ENCODE assay signal across 12 cellular contexts in genomic region chr15:68789041-68789920, GRCh38. TPM values are rescaled to one million over a fixed set of nuclear protein-coding genes. Genes with fewer than 3 reads are reported as not detected.
DNase-seq lines count a peak whose midpoint lies in the region; ATAC-seq and TF ChIP-seq lines count a peak whose summit lies in the region.
"Had no signal": no experiment of that assay in that cellular context is flagged by ENCODE, and none has a peak within 500 bp of the region (broad histone marks: within the 10 kb centered on the region; RNA-seq: fewer than 3 reads in every experiment).

No MANE protein-coding gene starts in this region.

- POLR2A ChIA-PET in PC-3 (lab: Charles Lee; ENCODE audit: unreplicated experiment), result no interaction called here

- no peak for ATAC-seq in stimulated activated effector memory CD8-positive, alpha-beta T cell treated with anti-CD3 and anti-CD28 coated beads, Interleukin-12 subunit alpha, Interleukin-12 subunit beta, amount 100 ng/mL, for 72 hours
- no peak for ATAC-seq in PC-3
- ATAC-seq in GM18861 (IDR thresholded peaks at IDR 0.05; ENCODE audit: unreplicated experiment), result no peak

- TF ChIP-seq CTCF in PC-3 (conservative IDR thresholded peaks at IDR 0.05; ENCODE audit: low read depth, low read length), result no peak
- TF ChIP-seq CTCF in esophagus muscularis mucosa (IDR thresholded peaks at IDR 0.05), result no peak

- H3K9me2 ChIP-seq in PC-3 (replicated peaks; ENCODE audit: low read length), result no peaks in the 10 kb centered on the region

- peaks cover 62% of the 10 kb centered on the region for H3K4me1 Mint-ChIP-seq in activated CD4-positive, alpha-beta T cell treated with anti-CD3 and anti-CD28 coated beads, Interleukin-2, amount 10 ng/mL, durations not matched to agents 24 days and 14 days
- H3K4me1 Mint-ChIP-seq in activated naive CD8-positive, alpha-beta T cell (ENCODE audit: low read depth), result peaks cover 62% of the 10 kb centered on the region
- H3K4me1 Mint-ChIP-seq in stimulated activated effector memory CD8-positive, alpha-beta T cell treated with anti-CD3 and anti-CD28 coated beads, Interleukin-12 subunit alpha, Interleukin-12 subunit beta, amount 100 ng/mL, for 72 hours, result peaks cover 59% of the 10 kb centered on the region

- H3K36me3 ChIP-seq in PC-3 (ENCODE audit: low read depth, low read length) (peaks cover 19% of the 10 kb centered on the region), esophagus muscularis mucosa (peaks cover 0 to 37% (median 29%) of the 10 kb centered on the region in 4 donors)

- peaks cover 38% of the 10 kb centered on the region for H3K36me3 Mint-ChIP-seq in activated CD4-positive, alpha-beta T cell treated with anti-CD3 and anti-CD28 coated beads, Interleukin-2, amount 10 ng/mL, durations not matched to agents 24 days and 14 days (ENCODE audit: low read depth)
- H3K36me3 Mint-ChIP-seq in activated naive CD8-positive, alpha-beta T cell, result peaks cover 5% of the 10 kb centered on the region
- H3K36me3 Mint-ChIP-seq in stimulated activated effector memory CD8-positive, alpha-beta T cell treated with anti-CD3 and anti-CD28 coated beads, Interleukin-12 subunit alpha, Interleukin-12 subunit beta, amount 100 ng/mL, for 72 hours, result peaks cover 86% of the 10 kb centered on the region

- H3K27me3 ChIP-seq in layer of hippocampus (ENCODE audit: control insufficient read depth, insufficient read depth, low read length) (no peaks in the 10 kb centered on the region), PC-3 (ENCODE audit: low read length) (no peaks in the 10 kb centered on the region), esophagus muscularis mucosa (no peaks in the 10 kb centered on the region)

- H3K27ac ChIP-seq in layer of hippocampus (ENCODE audit: low read depth, low read length), result peak overlapping the region; percentile 38
- no peak overlapping the region for H3K27ac ChIP-seq in PC-3 (ENCODE audit: low read length)
- peak overlapping the region in 1 of 4 donors; percentile 12 for H3K27ac ChIP-seq in esophagus muscularis mucosa (replicated peaks in 1 of 4)

- no peaks in the 10 kb centered on the region; the same call in 1 of the 2 replicates for H4K20me1 ChIP-seq in PC-3 (ENCODE audit: low read length)

- no peak for DNase-seq in activated CD4-positive, alpha-beta T cell treated with anti-CD3 and anti-CD28 coated beads, Interleukin-2, amount 10 ng/mL, durations not matched to agents 24 days and 14 days
- DNase-seq in activated CD4-positive, alpha-beta T cell treated with anti-CD3 and anti-CD28 coated beads, Interleukin-2, amount 50 U/mL, for 4 hours, result no peak
- no peak for DNase-seq in stimulated activated effector memory CD8-positive, alpha-beta T cell treated with anti-CD3 and anti-CD28 coated beads, Interleukin-12 subunit alpha, Interleukin-12 subunit beta, amount 100 ng/mL, for 72 hours (ENCODE audit: low spot score in 2 of 2)
- DNase-seq in PC-3 (no peak), esophagus muscularis mucosa (ENCODE audit: extremely low spot score) (no peak)
- DNase-seq: ACHN; midbrain; MM.1S; stimulated activated CD4-positive, alpha-beta T cell treated with anti-CD3 and anti-CD28 coated beads, Interleukin-4, amount 100 ng/mL, for 1 hour had no signal

- H3K9ac ChIP-seq in PC-3 (ENCODE audit: low read length), result no peak overlapping the region

- intact Hi-C loops in activated CD4-positive, alpha-beta T cell treated with anti-CD3 and anti-CD28 coated beads, Interleukin-2, amount 10 ng/mL, durations not matched to agents 24 days and 14 days (cut with micrococcal nuclease), result no loop called here
- intact Hi-C loops in PC-3 (cut with micrococcal nuclease), result no loop called here
- intact Hi-C loops in esophagus muscularis mucosa (cut with DNase I), result no loop called here

- no peak for TF ChIP-seq POLR2A in esophagus muscularis mucosa (IDR thresholded peaks at IDR 0.05; ENCODE audit: low read depth)

- H3F3A ChIP-seq in PC-3 (ENCODE audit: low read length, unreplicated experiment), result no peaks in the 10 kb centered on the region

- H3K27me3 Mint-ChIP-seq in activated CD4-positive, alpha-beta T cell treated with anti-CD3 and anti-CD28 coated beads, Interleukin-2, amount 10 ng/mL, durations not matched to agents 24 days and 14 days, result no peaks in the 10 kb centered on the region
- H3K27me3 Mint-ChIP-seq in activated naive CD8-positive, alpha-beta T cell, result no peaks in the 10 kb centered on the region

- no peak overlapping the region for H3K4me2 ChIP-seq in PC-3 (ENCODE audit: low read length)

- H2AFZ ChIP-seq in PC-3 (ENCODE audit: low read length), result no peak overlapping the region

- WGBS in esophagus muscularis mucosa, result 85% methylated on average over 5 of the region's 5 CpGs

- no TSS peak for BruUV-seq in PC-3 (replicated peaks; lab: Mats Ljungman, UMichigan)

- H3K4me3 Mint-ChIP-seq in activated CD4-positive, alpha-beta T cell treated with anti-CD3 and anti-CD28 coated beads, Interleukin-2, amount 10 ng/mL, durations not matched to agents 24 days and 14 days, result no peak overlapping the region
- H3K4me3 Mint-ChIP-seq in activated naive CD8-positive, alpha-beta T cell, result no peak overlapping the region
- H3K4me3 Mint-ChIP-seq in stimulated activated effector memory CD8-positive, alpha-beta T cell treated with anti-CD3 and anti-CD28 coated beads, Interleukin-12 subunit alpha, Interleukin-12 subunit beta, amount 100 ng/mL, for 72 hours, result no peak overlapping the region

- H3K9me3 ChIP-seq in PC-3 (ENCODE audit: low read length) (no peaks in the 10 kb centered on the region), esophagus muscularis mucosa (no peaks in the 10 kb centered on the region)

- CTCF ChIA-PET in PC-3 (lab: Charles Lee), result no interaction called here

- peaks cover 63% of the 10 kb centered on the region for H3K79me2 ChIP-seq in PC-3 (ENCODE audit: low read length)

- no peaks in the 10 kb centered on the region for H3K4me1 ChIP-seq in PC-3 (ENCODE audit: insufficient read depth, low read length)
- H3K4me1 ChIP-seq in esophagus muscularis mucosa, result peaks cover 57 to 66% (median 62%) of the 10 kb centered on the region in 4 donors

- TF ChIP-seq EP300 in esophagus muscularis mucosa (IDR thresholded peaks at IDR 0.05), result no peak

- H3K27ac Mint-ChIP-seq in activated CD4-positive, alpha-beta T cell treated with anti-CD3 and anti-CD28 coated beads, Interleukin-2, amount 10 ng/mL, durations not matched to agents 24 days and 14 days, result peak overlapping the region; percentile 67
- peak overlapping the region; percentile 41 for H3K27ac Mint-ChIP-seq in activated naive CD8-positive, alpha-beta T cell
- peak overlapping the region; percentile 84 for H3K27ac Mint-ChIP-seq in stimulated activated effector memory CD8-positive, alpha-beta T cell treated with anti-CD3 and anti-CD28 coated beads, Interleukin-12 subunit alpha, Interleukin-12 subunit beta, amount 100 ng/mL, for 72 hours

- H3K9me3 Mint-ChIP-seq in activated CD4-positive, alpha-beta T cell treated with anti-CD3 and anti-CD28 coated beads, Interleukin-2, amount 10 ng/mL, durations not matched to agents 24 days and 14 days, result no peaks in the 10 kb centered on the region
- no peaks in the 10 kb centered on the region for H3K9me3 Mint-ChIP-seq in activated naive CD8-positive, alpha-beta T cell (ENCODE audit: low read depth)
- H3K9me3 Mint-ChIP-seq in stimulated activated effector memory CD8-positive, alpha-beta T cell treated with anti-CD3 and anti-CD28 coated beads, Interleukin-12 subunit alpha, Interleukin-12 subunit beta, amount 100 ng/mL, for 72 hours, result no peaks in the 10 kb centered on the region

- H3K4me3 ChIP-seq in PC-3 (ENCODE audit: low read length), result no peak overlapping the region
- H3K4me3 ChIP-seq in esophagus muscularis mucosa, result no peak overlapping the region

RNA-seq across cellular contexts. Expression of gene ANP32A, which starts 31.4 kb away (rescaled TPM):
- 280 and 302 TPM in 2 replicates for total RNA-seq in activated CD4-positive, alpha-beta T cell treated with anti-CD3 and anti-CD28 coated beads, Interleukin-2, amount 10 ng/mL, durations not matched to agents 24 days and 14 days
- total RNA-seq in PC-3 (2014; rRNA removed) (106 and 151 TPM in 2 replicates), esophagus muscularis mucosa (10 to 100 TPM; 35.3 to 64.1 (median 51.1) TPM)
